9 cellular contexts compared by ENCODE assay signal in the genomic region with DNA sequence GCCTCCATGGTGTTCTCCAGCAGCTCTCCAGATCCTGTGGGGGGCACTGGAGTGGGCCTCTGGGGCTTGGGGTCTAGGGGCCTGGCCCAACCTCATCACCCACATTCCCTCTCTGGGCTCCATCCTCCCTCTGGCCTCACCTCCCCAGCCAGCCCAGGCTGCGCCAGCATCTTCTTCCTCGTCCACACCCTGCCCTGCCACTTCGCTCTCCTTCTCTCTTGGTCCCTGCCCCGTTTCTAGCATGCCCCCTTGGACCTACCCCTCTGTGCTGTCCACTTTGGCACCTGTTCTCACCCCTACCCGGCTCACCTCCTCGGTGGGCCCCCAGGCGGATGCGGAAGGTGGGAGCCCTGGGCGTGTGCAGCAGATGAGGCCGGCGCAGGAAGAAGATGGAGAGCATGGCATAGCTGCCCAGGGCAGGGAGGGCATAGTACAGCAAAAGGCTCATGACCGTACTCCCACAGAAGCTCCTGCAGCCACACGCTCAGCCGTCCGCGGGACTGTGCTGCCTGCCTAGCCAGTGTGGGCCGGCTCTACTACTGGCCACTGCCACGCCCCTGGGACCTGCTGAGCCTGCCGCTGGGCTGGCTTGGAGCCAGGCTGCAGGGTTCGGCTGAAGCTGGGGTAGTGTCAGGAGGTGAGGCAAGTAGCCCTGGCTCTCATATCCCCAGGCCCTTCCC. TPM values are rescaled to one million over a fixed set of nuclear protein-coding genes. Genes with fewer than 3 reads are reported as not detected.
A peak's percentile ranks its signal among the peaks of the same experiment; 100 is the strongest.
DNase-seq lines count a peak whose midpoint lies in the region; ATAC-seq and TF ChIP-seq lines count a peak whose summit lies in the region.
"Had no signal": no experiment of that assay in that cellular context is flagged by ENCODE, and none has a peak within 500 bp of the region (broad histone marks: within the 10 kb centered on the region; RNA-seq: fewer than 3 reads in every experiment).

A gene with protein sequence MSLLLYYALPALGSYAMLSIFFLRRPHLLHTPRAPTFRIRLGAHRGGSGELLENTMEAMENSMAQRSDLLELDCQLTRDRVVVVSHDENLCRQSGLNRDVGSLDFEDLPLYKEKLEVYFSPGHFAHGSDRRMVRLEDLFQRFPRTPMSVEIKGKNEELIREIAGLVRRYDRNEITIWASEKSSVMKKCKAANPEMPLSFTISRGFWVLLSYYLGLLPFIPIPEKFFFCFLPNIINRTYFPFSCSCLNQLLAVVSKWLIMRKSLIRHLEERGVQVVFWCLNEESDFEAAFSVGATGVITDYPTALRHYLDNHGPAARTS (minus strand): TSS at position 507 of the 680 bp plus-strand sequence. CDS start 59 bp downstream, at position 448.

- intact Hi-C loops in naive thymus-derived CD4-positive, alpha-beta T cell (cut with micrococcal nuclease), result no loop called here
- intact Hi-C loops in head of caudate nucleus (cut with DNase I), result no loop called here

- H3K27me3 ChIP-seq in BE2C, result no peaks in the 10 kb centered on the region
- H3K27me3 ChIP-seq in naive thymus-derived CD4-positive, alpha-beta T cell (ENCODE audit: control insufficient read depth in 2 of 2, insufficient read depth in 2 of 2, low read length in 2 of 2), result no peaks in the 10 kb centered on the region

- peak within 1 kb of the TSS in 1 of 10 donors; percentile 17 for H3K4me3 Mint-ChIP-seq in naive thymus-derived CD4-positive, alpha-beta T cell

- DNase-seq in BE2C (peak; percentile 59), choroid plexus epithelial cell (ENCODE audit: low read depth) (peak; percentile 39), NCI-H187 treated with DMSO at 0.1 percent for 48 hours (lab: John Stamatoyannopoulos, UW) (no peak), dedifferentiated amniotic fluid mesenchymal stem cell (ENCODE audit: extremely low spot score) (no peak), head of caudate nucleus (no peak)
- DNase-seq in naive thymus-derived CD4-positive, alpha-beta T cell, result no peak
- DNase-seq in effector CD8-positive, alpha-beta T cell (lab: John Stamatoyannopoulos, UW), result no peak
- DNase-seq: GF-D8 had no signal

- CTCF ChIA-PET in naive thymus-derived CD4-positive, alpha-beta T cell (lab: Charles Lee), result interaction anchor here (1.2 to 1.4 kb wide), 3 partner anchors 8 to 305 kb away, joined by 3 to 5 read pairs (median 3); no protein-coding TSS in a partner anchor

- TF ChIP-seq CTCF in BE2C (IDR thresholded peaks at IDR 0.05; ENCODE audit: low read depth, low read length), result no peak
- TF ChIP-seq CTCF in choroid plexus epithelial cell (conservative IDR thresholded peaks at IDR 0.05; ENCODE audit: low read depth, low read length), result no peak

- H3K9me3 Mint-ChIP-seq in naive thymus-derived CD4-positive, alpha-beta T cell, result peaks cover 0 to 2% (median 0%) of the 10 kb centered on the region in 11 donors

- H3K36me3 Mint-ChIP-seq in naive thymus-derived CD4-positive, alpha-beta T cell, result peaks cover 0 to 19% (median 7%) of the 10 kb centered on the region in 5 donors

- H3K27ac ChIP-seq in naive thymus-derived CD4-positive, alpha-beta T cell (ENCODE audit: low read depth, low read length), result no peak within 1 kb of the TSS

- 0 out of 2 replicates have a peak, but pooled peaks cover 2% of the 10 kb centered on the region for H3K36me3 ChIP-seq in BE2C
- H3K36me3 ChIP-seq in naive thymus-derived CD4-positive, alpha-beta T cell (ENCODE audit: control insufficient read depth in 2 of 3, insufficient read depth in 3 of 3, low read length in 3 of 3), result peaks cover 0 to 64% (median 9%) of the 10 kb centered on the region in 3 experiments

- no peak; the same call in 1 of the 2 replicates for TF ChIP-seq EP300 in Ishikawa (IDR thresholded peaks at IDR 0.05; ENCODE audit: borderline replicate concordance)

- POLR2A ChIA-PET in naive thymus-derived CD4-positive, alpha-beta T cell (lab: Charles Lee), result interaction anchor here (1.0 to 12.0 kb wide), 5 partner anchors 8 to 72 kb away, joined by 3 to 116 read pairs (median 4); partner anchors contain the start of gene CORO1A

- no peak; the same call in 1 of the 2 replicates for TF ChIP-seq RAD21 in Ishikawa (IDR thresholded peaks at IDR 0.05; ENCODE audit: low read depth)

- H3K4me3 ChIP-seq in BE2C (ENCODE audit: low read depth, low read length), result no peak within 1 kb of the TSS
- H3K4me3 ChIP-seq in choroid plexus epithelial cell (ENCODE audit: low read depth, low read length), result no peak within 1 kb of the TSS
- H3K4me3 ChIP-seq in naive thymus-derived CD4-positive, alpha-beta T cell (ENCODE audit: low read length), result no peak within 1 kb of the TSS

- H3K27me3 Mint-ChIP-seq in naive thymus-derived CD4-positive, alpha-beta T cell, result no peaks in the 10 kb centered on the region

- peak within 1 kb of the TSS in 4 of 9 donors; percentile 5 to 65 (median 44) for H3K27ac Mint-ChIP-seq in naive thymus-derived CD4-positive, alpha-beta T cell

- peaks cover 6 to 15% (median 11%) of the 10 kb centered on the region in 7 donors for H3K4me1 Mint-ChIP-seq in naive thymus-derived CD4-positive, alpha-beta T cell

- peaks cover 4% of the 10 kb centered on the region; the same call in 1 of the 2 replicates for H3K4me1 ChIP-seq in BE2C
- no peaks in the 10 kb centered on the region for H3K4me1 ChIP-seq in naive thymus-derived CD4-positive, alpha-beta T cell (ENCODE audit: control insufficient read depth in 2 of 2, insufficient read depth in 2 of 2, low read length in 2 of 2)

- ATAC-seq in naive thymus-derived CD4-positive, alpha-beta T cell, result peak; percentile 6

- no peaks in the 10 kb centered on the region for H3K9me3 ChIP-seq in BE2C
- H3K9me3 ChIP-seq in naive thymus-derived CD4-positive, alpha-beta T cell (ENCODE audit: control insufficient read depth in 2 of 3, low read length in 3 of 3), result no peaks in the 10 kb centered on the region

TF ChIP-seq in Ishikawa, 13 proteins besides CTCF, POLR2A, EP300 and RAD21:
- TF ChIP-seq USF1 (IDR thresholded peaks at IDR 0.05), result no peak
- TF ChIP-seq NFIC (IDR thresholded peaks at IDR 0.05), result peak; percentile 88
- TF ChIP-seq TCF12 (IDR thresholded peaks at IDR 0.05; ENCODE audit: low read depth), result 0 out of 2 replicates have a peak, but pooled peaks have one; percentile 16
- TF ChIP-seq CREB1 (IDR thresholded peaks at IDR 0.05; ENCODE audit: low read depth), result no peak
- TF ChIP-seq MAX (IDR thresholded peaks at IDR 0.05), result 0 out of 2 replicates have a peak, but pooled peaks have one; percentile 42

RNA-seq across cellular contexts. Expression of the gene that starts here (rescaled TPM):
- 1.2 TPM for polyA plus RNA-seq in BE2C (2012; ENCODE audit: insufficient read depth, insufficient read length, low read depth)
- 10 to 100 TPM in 4 of 5 experiments, 1 to 10 TPM in 1; 7.9 to 39.3 (median 12.3) TPM for total RNA-seq in naive thymus-derived CD4-positive, alpha-beta T cell
- polyA plus RNA-seq in naive thymus-derived CD4-positive, alpha-beta T cell, result not detected

Comparison
In these comparisons a context has a peak if more than half of its experiments do, and no peak if none do; other contexts are left out.
1. DNase-seq: peak in BE2C (single experiment) and choroid plexus epithelial cell (single experiment); none in naive thymus-derived CD4-positive, alpha-beta T cell (0 of 9), effector CD8-positive, alpha-beta T cell (single experiment), NCI-H187 treated with DMSO at 0.1 percent for 48 hours (single experiment), dedifferentiated amniotic fluid mesenchymal stem cell (single experiment) and head of caudate nucleus (0 of 42).